Comparison of ENCODE assay signal across 8 cellular contexts in genomic region chr14:94129758-94130414, GRCh38. TPM values are rescaled to one million over a fixed set of nuclear protein-coding genes. Genes with fewer than 3 reads are reported as not detected.
DNase-seq lines count a peak whose midpoint lies in the region; ATAC-seq and TF ChIP-seq lines count a peak whose summit lies in the region.

No MANE protein-coding gene starts in this region.

- DNase-seq in activated CD8-positive, alpha-beta memory T cell treated with anti-CD3 and anti-CD28 coated beads for 24 hours: peak; percentile 52
- no peak for DNase-seq in activated CD8-positive, alpha-beta memory T cell treated with anti-CD3 and anti-CD28 coated beads, Interleukin-2, amount 50 U/mL, for 48 hours
- DNase-seq in NCI-H2227 (lab: John Stamatoyannopoulos, UW; ENCODE audit: unreplicated experiment) (peak; percentile 70), fibroblast of peridontal ligament (ENCODE audit: extremely low read depth) (peak; percentile 50), naive B cell (peak; percentile 7), vagina (ENCODE audit: extremely low spot score in 2 of 2) (peak; percentile 25 to 77)
- DNase-seq in activated T-cell treated with anti-CD3 and anti-CD28 coated beads, Interleukin-2, amount 50 U/mL, for 24 hours: no peak

- intact Hi-C loops in vagina (cut with DNase I): no loop called here

- H3K36me3 Mint-ChIP-seq in activated T-cell treated with anti-CD3 and anti-CD28 coated beads, Interleukin-2, amount 50 U/mL, for 24 hours (ENCODE audit: low read depth): no peaks in the 10 kb centered on the region
- H3K36me3 Mint-ChIP-seq in naive B cell: peaks cover 0 to 2% of the 10 kb centered on the region in 2 donors

- no peak for TF ChIP-seq CTCF in vagina (IDR thresholded peaks at IDR 0.05)

- H3K4me3 ChIP-seq in vagina: peak overlapping the region; percentile 43 to 72

- ATAC-seq in naive B cell (ENCODE audit: low read depth in 2 of 2) (peak in 1 of 2 donors; percentile 26), HG03571 (IDR thresholded peaks at IDR 0.05; ENCODE audit: unreplicated experiment) (no peak)

- peak overlapping the region; percentile 88 for H3K27ac ChIP-seq in vagina

- no peak overlapping the region for H3K27ac Mint-ChIP-seq in activated T-cell treated with anti-CD3 and anti-CD28 coated beads, Interleukin-2, amount 50 U/mL, for 24 hours
- peak overlapping the region in 5 of 6 donors; percentile 49 to 94 (median 76) for H3K27ac Mint-ChIP-seq in naive B cell

- H3K4me1 ChIP-seq in vagina: peaks cover 13% of the 10 kb centered on the region

- no peaks in the 10 kb centered on the region for H3K9me3 Mint-ChIP-seq in activated T-cell treated with anti-CD3 and anti-CD28 coated beads, Interleukin-2, amount 50 U/mL, for 24 hours
- H3K9me3 Mint-ChIP-seq in naive B cell: peaks cover 0 to 3% (median under 1%) of the 10 kb centered on the region in 7 donors

- H3K4me3 Mint-ChIP-seq in activated T-cell treated with anti-CD3 and anti-CD28 coated beads, Interleukin-2, amount 50 U/mL, for 24 hours: peak overlapping the region; percentile 79
- peak overlapping the region; percentile 87 to 97 (median 93) for H3K4me3 Mint-ChIP-seq in naive B cell

- TF ChIP-seq POLR2A in vagina (IDR thresholded peaks at IDR 0.05): no peak

- H3K27me3 ChIP-seq in vagina: no peaks in the 10 kb centered on the region

- H3K9me3 ChIP-seq in vagina: no peaks in the 10 kb centered on the region

- peaks cover 3% of the 10 kb centered on the region for H3K27me3 Mint-ChIP-seq in activated T-cell treated with anti-CD3 and anti-CD28 coated beads, Interleukin-2, amount 50 U/mL, for 24 hours
- H3K27me3 Mint-ChIP-seq in naive B cell: peaks cover 2 to 9% (median 7%) of the 10 kb centered on the region in 3 donors

- H3K4me1 Mint-ChIP-seq in activated T-cell treated with anti-CD3 and anti-CD28 coated beads, Interleukin-2, amount 50 U/mL, for 24 hours (ENCODE audit: low read depth): peaks cover 19% of the 10 kb centered on the region
- peaks cover 19 to 22% (median 20%) of the 10 kb centered on the region in 3 donors for H3K4me1 Mint-ChIP-seq in naive B cell

- H3K36me3 ChIP-seq in vagina: no peaks in the 10 kb centered on the region

RNA-seq across cellular contexts. Expression of gene IFI27L2, which starts 0.5 kb away (rescaled TPM):
- polyA plus RNA-seq in naive B cell (ENCODE audit: low read depth in 6 of 6): 10 to 100 TPM; 62.8 to 96.4 (median 72.6) TPM
- total RNA-seq in vagina: 171 TPM

RNA-seq across cellular contexts. Expression of gene IFI27, which starts 19.4 kb away (rescaled TPM):
- polyA plus RNA-seq in naive B cell (ENCODE audit: low read depth in 6 of 6): not detected
- total RNA-seq in vagina: 209 TPM

RNA-seq across cellular contexts. Expression of gene PPP4R4, which starts 44.2 kb away (rescaled TPM):
- polyA plus RNA-seq in naive B cell (ENCODE audit: low read depth in 6 of 6): under 1 TPM in 1 of 6 donors, not detected in 5; 0.09 TPM
- 6.1 TPM for total RNA-seq in vagina

RNA-seq across cellular contexts. Expression of gene IFI27L1, which starts 48.8 kb away (rescaled TPM):
- 10 to 100 TPM in 1 of 6 donors, 1 to 10 TPM in 5; 5.0 to 11.1 (median 5.8) TPM for polyA plus RNA-seq in naive B cell (ENCODE audit: low read depth in 6 of 6)
- 18.9 TPM for total RNA-seq in vagina

RNA-seq across cellular contexts. Expression of gene DDX24, which starts 48.9 kb away (rescaled TPM):
- 100 to 1,000 TPM in 5 of 6 donors, 10 to 100 TPM in 1; 90.3 to 213 (median 177) TPM for polyA plus RNA-seq in naive B cell (ENCODE audit: low read depth in 6 of 6)
- total RNA-seq in vagina: 109 TPM

Comparison
In these comparisons a context has a peak if more than half of its experiments do, and no peak if none do; other contexts are left out.
1. DNase-seq: peak in activated CD8-positive, alpha-beta memory T cell treated with anti-CD3 and anti-CD28 coated beads for 24 hours (single experiment), NCI-H2227 (single experiment), fibroblast of peridontal ligament (single experiment), naive B cell (single experiment) and vagina (2 of 2); none in activated CD8-positive, alpha-beta memory T cell treated with anti-CD3 and anti-CD28 coated beads, Interleukin-2, amount 50 U/mL, for 48 hours (single experiment) and activated T-cell treated with anti-CD3 and anti-CD28 coated beads, Interleukin-2, amount 50 U/mL, for 24 hours (single experiment).